11 cellular contexts compared by ENCODE assay signal in the genomic region with DNA sequence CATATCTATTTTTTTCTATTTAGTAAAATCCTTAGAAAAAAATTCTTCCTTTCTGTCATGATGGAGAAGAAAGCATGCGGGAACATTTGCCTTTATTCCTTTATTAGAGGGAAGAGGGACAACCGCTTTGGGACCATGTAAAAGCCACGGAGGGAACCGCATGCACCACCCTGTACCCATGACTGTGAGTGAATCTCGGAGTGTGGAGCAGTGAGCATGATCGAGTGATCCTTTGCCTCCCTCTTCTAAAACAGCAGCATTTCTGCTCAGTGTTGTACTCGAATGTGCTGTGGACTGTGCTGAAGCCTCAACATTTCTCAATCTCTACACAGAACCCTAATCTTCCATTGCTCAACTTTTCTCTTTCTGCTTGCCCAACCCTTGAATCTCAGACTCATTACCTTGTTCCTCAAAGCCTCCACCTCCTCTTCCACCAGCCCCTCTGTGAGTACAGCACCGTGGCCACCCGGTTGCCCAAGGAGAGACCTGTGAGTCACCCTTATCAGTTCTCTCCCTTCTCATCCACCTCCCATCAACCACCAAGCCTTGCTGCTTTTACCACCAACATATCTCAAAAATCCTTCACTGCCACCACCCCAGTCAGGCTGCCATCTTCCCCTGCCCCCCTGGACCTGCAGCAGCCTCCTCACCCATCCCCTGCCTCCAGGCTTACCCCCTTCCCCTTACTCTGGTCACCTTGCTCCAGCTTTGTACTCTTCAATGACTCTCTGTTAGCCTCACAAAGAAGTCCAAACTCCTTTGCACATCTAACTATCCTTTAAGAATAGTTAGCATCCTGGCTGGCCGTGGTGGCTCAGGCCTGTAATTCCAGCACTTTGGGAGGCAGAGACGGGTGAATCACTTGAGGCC.
DNase-seq lines count a peak whose midpoint lies in the region; ATAC-seq and TF ChIP-seq lines count a peak whose summit lies in the region.
"Had no signal": no experiment of that assay in that cellular context is flagged by ENCODE, and none has a peak within 500 bp of the region (broad histone marks: within the 10 kb centered on the region; RNA-seq: fewer than 3 reads in every experiment).

No MANE protein-coding gene starts in this region.

- no peak for ATAC-seq in HG02870 (IDR thresholded peaks at IDR 0.05; ENCODE audit: unreplicated experiment)

- H3K36me3 ChIP-seq in mammary epithelial cell (ENCODE audit: insufficient read depth, low read length) (no peaks in the 10 kb centered on the region), osteoblast (ENCODE audit: insufficient read depth, low read length) (no peaks in the 10 kb centered on the region)

- H3K4me3 ChIP-seq in mammary epithelial cell (replicated peaks in 1 of 3; ENCODE audit: insufficient read depth in 1 of 3, low read depth in 2 of 3, low read length in 3 of 3) (no peak overlapping the region), osteoblast (ENCODE audit: insufficient read depth, low read length) (no peak overlapping the region)

- CTCF ChIA-PET in mammary epithelial cell (lab: Charles Lee; ENCODE audit: low non-redundant PET): no interaction called here

- H3K79me2 ChIP-seq in mammary epithelial cell (ENCODE audit: insufficient read depth, low read length) (no peaks in the 10 kb centered on the region), osteoblast (ENCODE audit: insufficient read depth, low read length) (no peaks in the 10 kb centered on the region)

- DNase-seq in NK-92 treated with Interleukin-12 subunit alpha and Interleukin-12 subunit beta, amount 100 ng/mL, for 24 hours (lab: John Stamatoyannopoulos, UW): peak; percentile 88
- DNase-seq in NK-92 (lab: John Stamatoyannopoulos, UW; ENCODE audit: unreplicated experiment) (no peak), NOMO-1 treated with DMSO at 0.1 percent for 48 hours (lab: John Stamatoyannopoulos, UW; ENCODE audit: unreplicated experiment) (peak; percentile 99), mammary epithelial cell (peak; percentile 82), osteoblast (ENCODE audit: insufficient read length, low spot score, missing footprints) (peak; percentile 52), LoVo (ENCODE audit: low spot score) (no peak), H4 (ENCODE audit: low spot score) (no peak)
- DNase-seq: 8988T, NCI-H2029, T1000 had no signal

- H3K9me3 ChIP-seq in mammary epithelial cell (replicated peaks; ENCODE audit: insufficient read depth, low read length) (no peaks in the 10 kb centered on the region), osteoblast (ENCODE audit: low read depth, low read length) (no peaks in the 10 kb centered on the region)

- intact Hi-C loops in mammary epithelial cell (cut with micrococcal nuclease): loop anchor here (5.0 kb wide), 1 partner anchor 54 kb away; no protein-coding TSS in a partner anchor

- dilution Hi-C loops in mammary epithelial cell (cut with HindIII; ENCODE audit: low sequenced_read_pairs): no loop called here

- no peak overlapping the region for H3K27ac ChIP-seq in mammary epithelial cell (ENCODE audit: insufficient read depth, low read depth, low read length)
- H3K27ac ChIP-seq in osteoblast (ENCODE audit: low read depth, low read length): no peak overlapping the region

- no peaks in the 10 kb centered on the region for H4K20me1 ChIP-seq in mammary epithelial cell (ENCODE audit: insufficient read depth, low read length)
- peaks cover 19% of the 10 kb centered on the region for H4K20me1 ChIP-seq in osteoblast (ENCODE audit: insufficient read depth, low read length)

- TF ChIP-seq CTCF in mammary epithelial cell (conservative IDR thresholded peaks at IDR 0.05 in 1 of 2, IDR thresholded peaks at IDR 0.05 in 1 of 2; ENCODE audit: extremely low read depth in 1 of 2, insufficient read depth in 1 of 2, low read depth in 1 of 2, low read length in 2 of 2) (no peak), osteoblast (IDR thresholded peaks at IDR 0.05; ENCODE audit: extremely low read depth, low read depth, low read length) (no peak)

- H3K27me3 ChIP-seq in mammary epithelial cell (ENCODE audit: insufficient read depth, low read length) (no peaks in the 10 kb centered on the region), osteoblast (ENCODE audit: insufficient read depth, low read length) (no peaks in the 10 kb centered on the region)

- H3K9ac ChIP-seq in mammary epithelial cell (ENCODE audit: insufficient read depth, low read length): no peak overlapping the region

- WGBS in mammary epithelial cell (ENCODE audit: low coverage, missing lambda C conversion rate): 88% methylated on average over 10 of the region's 11 CpGs

- in situ Hi-C loops in mammary epithelial cell (cut with MboI; ENCODE audit: low sequenced_read_pairs in 2 of 2): no loop called here

- no peak overlapping the region for H2AFZ ChIP-seq in mammary epithelial cell (ENCODE audit: low read depth, low read length)
- no peak overlapping the region for H2AFZ ChIP-seq in osteoblast (ENCODE audit: low read length)

- peaks cover 19% of the 10 kb centered on the region for H3K4me1 ChIP-seq in mammary epithelial cell (ENCODE audit: insufficient read depth, low read length)
- H3K4me1 ChIP-seq in osteoblast (ENCODE audit: insufficient read depth, low read length): peaks cover 8% of the 10 kb centered on the region

- no TSS peak for BruUV-seq in mammary epithelial cell (replicated peaks; lab: Mats Ljungman, UMichigan)

- no peak overlapping the region for H3K4me2 ChIP-seq in mammary epithelial cell (ENCODE audit: insufficient read depth, low read depth, low read length)
- no peak overlapping the region for H3K4me2 ChIP-seq in osteoblast (ENCODE audit: insufficient read depth, low read length)

Comparison
In these comparisons a context has a peak if more than half of its experiments do, and no peak if none do; other contexts are left out.
1. DNase-seq: peak in NK-92 treated with Interleukin-12 subunit alpha and Interleukin-12 subunit beta, amount 100 ng/mL, for 24 hours (single experiment), NOMO-1 treated with DMSO at 0.1 percent for 48 hours (single experiment), mammary epithelial cell (single experiment) and osteoblast (single experiment); none in NK-92 (single experiment), LoVo (single experiment) and H4 (single experiment).